Comparison of ENCODE assay signal across 14 cellular contexts in the genomic region with DNA sequence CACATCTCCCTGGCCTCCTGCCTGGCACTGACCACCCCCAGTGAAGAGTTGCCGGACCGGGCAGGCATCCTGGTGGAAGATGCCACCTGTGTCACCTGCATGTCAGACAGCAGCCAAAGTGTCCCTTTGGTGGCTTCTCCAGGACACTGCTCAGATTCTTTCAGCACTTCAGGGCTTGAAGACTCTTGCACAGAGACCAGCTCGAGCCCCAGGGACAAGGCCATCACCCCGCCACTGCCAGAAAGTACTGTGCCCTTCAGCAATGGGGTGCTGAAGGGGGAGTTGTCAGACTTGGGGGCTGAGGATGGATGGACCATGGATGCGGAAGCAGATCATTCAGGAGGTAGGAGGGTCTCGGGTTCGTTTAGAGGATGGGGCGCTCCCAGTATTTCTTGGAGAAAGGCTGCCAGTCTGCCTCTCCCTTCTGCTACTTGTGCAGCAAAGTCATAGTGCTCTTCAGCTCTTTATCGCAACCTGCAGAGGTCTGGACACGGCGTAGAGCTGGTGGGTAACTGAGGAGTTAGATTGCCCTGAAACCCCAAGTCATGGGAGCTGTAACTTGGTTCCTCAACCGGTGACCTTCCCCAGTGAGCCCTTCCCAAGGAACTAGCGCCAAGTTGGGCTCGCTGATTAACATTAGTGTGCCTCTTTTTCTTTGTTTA. TPM values are rescaled to one million over a fixed set of nuclear protein-coding genes. Genes with fewer than 3 reads are reported as not detected.
DNase-seq lines count a peak whose midpoint lies in the region; ATAC-seq, FAIRE-seq and TF ChIP-seq lines count a peak whose summit lies in the region.
"Had no signal": no experiment of that assay in that cellular context is flagged by ENCODE, and none has a peak within 500 bp of the region (broad histone marks: within the 10 kb centered on the region; RNA-seq: fewer than 3 reads in every experiment).

No MANE protein-coding gene starts in this region.

- no peak for FAIRE-seq in kidney (lab: Jason Lieb, UNC)
- FAIRE-seq: endometrium, GM18507, TTC549 had no signal

- POLR2A ChIA-PET in HEK293 (lab: Yijun Ruan, JAX) = interaction anchor here (0.5 to 1.7 kb wide), 5 partner anchors 13 to 269 kb away, joined by 3 to 8 read pairs (median 5); partner anchors contain the start of genes AKAP1 and MSI2

- WGBS in smooth muscle cell (ENCODE audit: low lambda C conversion rate) = 93% methylated on average over 14 of the region's 14 CpGs

- no peak overlapping the region for H3K4me3 ChIP-seq in HEK293 (ENCODE audit: low read depth, low read length)
- H3K4me3 ChIP-seq in ascending aorta = no peak overlapping the region
- no peak overlapping the region for H3K4me3 ChIP-seq in kidney (ENCODE audit: low read length in 2 of 2)
- no peak overlapping the region for H3K4me3 ChIP-seq in smooth muscle cell

- H2AFZ ChIP-seq in smooth muscle cell (ENCODE audit: low read depth) = no peak overlapping the region

- no peak for DNase-seq in ascending aorta (ENCODE audit: low spot score in 2 of 2)
- peak; percentile 43 for DNase-seq in kidney
- DNase-seq in smooth muscle cell (lab: John Stamatoyannopoulos, UW; ENCODE audit: unreplicated experiment) = no peak
- DNase-seq in activated naive CD4-positive, alpha-beta T cell (lab: John Stamatoyannopoulos, UW) = no peak
- no peak for DNase-seq in HUDEP-2 (lab: John Stamatoyannopoulos, UW; ENCODE audit: unreplicated experiment in 76 of 76)
- DNase-seq: activated CD4-positive, alpha-beta T cell treated with anti-CD3 and anti-CD28 coated beads, Interleukin-2, amount 50 U/mL, for 48 hours; activated naive CD8-positive, alpha-beta T cell treated with anti-CD3 and anti-CD28 coated beads, Interleukin-2, amount 10 ng/mL, durations not matched to agents 7 days and 5 days; activated T-cell treated with anti-CD3 and anti-CD28 coated beads, Interleukin-2, amount 50 U/mL, for 24 hours had no signal

- TF ChIP-seq CTCF in HEK293 (tag by site-specific recombination; IDR thresholded peaks at IDR 0.05) (no peak; the same call in 1 of the 2 replicates), ascending aorta (IDR thresholded peaks at IDR 0.05) (peak in 1 of 3 experiments; percentile 2), kidney (IDR thresholded peaks at IDR 0.05; ENCODE audit: borderline replicate concordance, extremely low read depth, insufficient read depth) (no peak), smooth muscle cell (IDR thresholded peaks at IDR 0.05; ENCODE audit: borderline replicate concordance, insufficient read depth, poor library complexity, severe bottlenecking) (no peak)

- H4K20me1 ChIP-seq in smooth muscle cell (ENCODE audit: low read depth) = peaks cover 2% of the 10 kb centered on the region

- ATAC-seq in GM21717 (IDR thresholded peaks at IDR 0.05; ENCODE audit: unreplicated experiment) (no peak), HG03442 (IDR thresholded peaks at IDR 0.05; ENCODE audit: unreplicated experiment) (no peak)

- H3K36me3 ChIP-seq in HEK293 (ENCODE audit: control insufficient read depth in 2 of 2, insufficient read depth in 1 of 2, low read length in 2 of 2) = peaks cover 0 to 32% of the 10 kb centered on the region in 2 experiments; a peak in 2 of 3 replicates
- peaks cover under 1 to 25% of the 10 kb centered on the region in 2 donors for H3K36me3 ChIP-seq in ascending aorta
- no peaks in the 10 kb centered on the region for H3K36me3 ChIP-seq in kidney (ENCODE audit: control insufficient read depth in 1 of 2, insufficient read depth in 2 of 2, low read length in 2 of 2)
- H3K36me3 ChIP-seq in smooth muscle cell (ENCODE audit: low read depth) = no peaks in the 10 kb centered on the region

- peaks cover 24% of the 10 kb centered on the region for H3K4me1 ChIP-seq in HEK293 (ENCODE audit: control insufficient read depth, insufficient read depth, low read length)
- peaks cover 21 to 53% of the 10 kb centered on the region in 2 donors for H3K4me1 ChIP-seq in ascending aorta
- H3K4me1 ChIP-seq in kidney (ENCODE audit: control insufficient read depth in 1 of 2, insufficient read depth in 1 of 2, low read depth in 1 of 2, low read length in 2 of 2) = peaks cover 23 to 29% of the 10 kb centered on the region in 2 donors
- peaks cover 11% of the 10 kb centered on the region for H3K4me1 ChIP-seq in smooth muscle cell (ENCODE audit: low read depth)

- no peaks in the 10 kb centered on the region for H3F3A ChIP-seq in smooth muscle cell (ENCODE audit: low read depth)

- H3K79me2 ChIP-seq in smooth muscle cell (ENCODE audit: low read depth) = no peaks in the 10 kb centered on the region

- CTCF ChIA-PET in HEK293 (lab: Yijun Ruan, JAX) = interaction anchor here (0.6 to 2.3 kb wide), 12 partner anchors 15 to 677 kb away, joined by 3 to 9 read pairs (median 4); partner anchors contain the start of gene AKAP1

- H3K9ac ChIP-seq in kidney (ENCODE audit: low read length in 2 of 2) (no peak overlapping the region), smooth muscle cell (ENCODE audit: low read depth) (no peak overlapping the region)

- H3K27me3 ChIP-seq in ascending aorta (no peaks in the 10 kb centered on the region), smooth muscle cell (ENCODE audit: low read depth) (no peaks in the 10 kb centered on the region)

- no peaks in the 10 kb centered on the region for H3K9me3 ChIP-seq in HEK293 (ENCODE audit: control insufficient read depth, insufficient read depth, low read depth, low read length)
- H3K9me3 ChIP-seq in ascending aorta = no peaks in the 10 kb centered on the region
- H3K9me3 ChIP-seq in kidney (ENCODE audit: control insufficient read depth in 1 of 2, low read length in 2 of 2) = no peaks in the 10 kb centered on the region
- no peaks in the 10 kb centered on the region for H3K9me3 ChIP-seq in smooth muscle cell (replicated peaks; ENCODE audit: low read depth)

- peak overlapping the region; percentile 28 for H3K27ac ChIP-seq in HEK293 (ENCODE audit: extremely low read depth, low read depth, low read length)
- peak overlapping the region; percentile 90 to 91 for H3K27ac ChIP-seq in ascending aorta
- H3K27ac ChIP-seq in kidney (ENCODE audit: low read depth in 2 of 2, low read length in 2 of 2) = peak overlapping the region; percentile 19 to 43
- H3K27ac ChIP-seq in smooth muscle cell (ENCODE audit: low read depth) = no peak overlapping the region

- peak overlapping the region; percentile 48 for H3K4me2 ChIP-seq in smooth muscle cell

- intact Hi-C loops in ascending aorta (cut with DNase I) = loop anchor here (5.0 to 10.0 kb wide), 3 partner anchors 555 to 1842 kb away; partner anchors contain the start of genes HLF and SRSF1
- intact Hi-C loops in kidney (cut with DNase I) = no loop called here

TF ChIP-seq in HEK293, 187 proteins besides CTCF, POLR2A, EP300 and RAD21 (continues in another document):
- no peak for TF ChIP-seq ZNF140 (tag by site-specific recombination; IDR thresholded peaks at IDR 0.05)
- no peak for TF ChIP-seq ZNF768 (tag by site-specific recombination; IDR thresholded peaks at IDR 0.05)
- no peak for TF ChIP-seq ZBTB48 (tag by site-specific recombination; IDR thresholded peaks at IDR 0.05)
- TF ChIP-seq ZNF2 (tag by site-specific recombination; IDR thresholded peaks at IDR 0.05) = no peak
- TF ChIP-seq ZNF561 (tag by site-specific recombination; IDR thresholded peaks at IDR 0.05; ENCODE audit: borderline replicate concordance) = no peak
- no peak for TF ChIP-seq ZNF426 (tag by site-specific recombination; IDR thresholded peaks at IDR 0.05)
- TF ChIP-seq SETDB1 (IDR thresholded peaks at IDR 0.05; ENCODE audit: insufficient read length, low read length) = no peak
- TF ChIP-seq ZFP37 (tag by site-specific recombination; IDR thresholded peaks at IDR 0.05) = no peak
- TF ChIP-seq ZNF701 (tag by site-specific recombination; IDR thresholded peaks at IDR 0.05) = no peak
- TF ChIP-seq ZNF248 (tag by site-specific recombination; IDR thresholded peaks at IDR 0.05) = no peak
- no peak for TF ChIP-seq GLI4 (tag by site-specific recombination; IDR thresholded peaks at IDR 0.05)
- TF ChIP-seq ZNF214 (tag by site-specific recombination; IDR thresholded peaks at IDR 0.05; ENCODE audit: borderline replicate concordance) = no peak
- TF ChIP-seq ZNF292 (tag by site-specific recombination; IDR thresholded peaks at IDR 0.05; ENCODE audit: borderline replicate concordance, low read depth) = no peak
- TF ChIP-seq IKZF3 (tag by site-specific recombination; IDR thresholded peaks at IDR 0.05) = no peak
- no peak for TF ChIP-seq ZNF19 (tag by site-specific recombination; IDR thresholded peaks at IDR 0.05; ENCODE audit: low read depth)
- TF ChIP-seq PRDM4 (tag by site-specific recombination; IDR thresholded peaks at IDR 0.05) = no peak

RNA-seq across cellular contexts. Expression of gene AKAP1, which starts 21.9 kb away (rescaled TPM):
- total RNA-seq in ascending aorta (127 TPM), kidney (46.8 TPM), smooth muscle cell (3.6 and 6.2 TPM in 2 replicates)
- polyA plus RNA-seq in kidney (ENCODE audit: insufficient read depth, low read depth, low replicate concordance) (24.6 TPM), smooth muscle cell (5.8 and 8.4 TPM in 2 replicates)
